ENCODE assay signal across 9 cellular contexts in genomic region chr1:151994956-151995355, GRCh38. TPM values are rescaled to one million over a fixed set of nuclear protein-coding genes. Genes with fewer than 3 reads are reported as not detected.
DNase-seq lines count a peak whose midpoint lies in the region; ATAC-seq and TF ChIP-seq lines count a peak whose summit lies in the region.
"Had no signal": no experiment of that assay in that cellular context is flagged by ENCODE, and none has a peak within 500 bp of the region (broad histone marks: within the 10 kb centered on the region; RNA-seq: fewer than 3 reads in every experiment).

No MANE protein-coding gene starts in this region.

- 74% methylated on average over 4 of the region's 6 CpGs for WGBS in right lobe of liver (ENCODE audit: insufficient coverage, low coverage, low lambda C conversion rate, missing lambda C conversion rate)

- no peaks in the 10 kb centered on the region for H3K36me3 ChIP-seq in brain microvascular endothelial cell (replicated peaks)
- no peaks in the 10 kb centered on the region for H3K36me3 ChIP-seq in right lobe of liver

- peak overlapping the region; percentile 51 for H3K4me3 Mint-ChIP-seq in mesothelial cell of epicardium

- TF ChIP-seq CTCF in AG10803 (conservative IDR thresholded peaks at IDR 0.05; ENCODE audit: low read length) (no peak), brain microvascular endothelial cell (IDR thresholded peaks at IDR 0.05; ENCODE audit: low read depth, low read length, missing control alignments) (no peak), mesothelial cell of epicardium (IDR thresholded peaks at IDR 0.05; ENCODE audit: unreplicated experiment) (no peak), right lobe of liver (IDR thresholded peaks at IDR 0.05) (no peak)

- H3K27ac Mint-ChIP-seq in mesothelial cell of epicardium: peak overlapping the region; percentile 70

- DNase-seq in AG10803 (ENCODE audit: low read depth) (peak; percentile 99), HT-29 (ENCODE audit: low spot score) (peak; percentile 64), brain microvascular endothelial cell (peak; percentile 80), mesothelial cell of epicardium (ENCODE audit: low spot score in 2 of 2, unreplicated experiment in 2 of 2) (no peak), UCSD-AML1 (lab: John Stamatoyannopoulos, UW; ENCODE audit: unreplicated experiment) (no peak), right lobe of liver (no peak)

- H3K27ac ChIP-seq in brain microvascular endothelial cell: peak overlapping the region; percentile 31
- no peak overlapping the region for H3K27ac ChIP-seq in right lobe of liver
- H3K27ac ChIP-seq: SK-N-MC had no signal

- H3K27me3 Mint-ChIP-seq in mesothelial cell of epicardium (ENCODE audit: low read depth): peaks cover 4% of the 10 kb centered on the region

- in situ Hi-C loops in brain microvascular endothelial cell (cut with HindIII; ENCODE audit: low pct_ligation_motif_present, low sequenced_read_pairs): no loop called here

- H3K9me3 Mint-ChIP-seq in mesothelial cell of epicardium: no peaks in the 10 kb centered on the region

- H3K9me3 ChIP-seq in right lobe of liver: no peaks in the 10 kb centered on the region

- H3K4me3 ChIP-seq in AG10803 (ENCODE audit: low read length): no peak overlapping the region
- H3K4me3 ChIP-seq in brain microvascular endothelial cell (ENCODE audit: low read depth, low read length): no peak overlapping the region
- no peak overlapping the region for H3K4me3 ChIP-seq in right lobe of liver
- H3K4me3 ChIP-seq: SK-N-MC had no signal

- intact Hi-C loops in right lobe of liver (cut with DNase I): loop anchor here in 1 of 2 donors (10.0 kb wide), 1 partner anchor 60 kb away; no protein-coding TSS in a partner anchor

- peaks cover 37% of the 10 kb centered on the region for H3K4me1 Mint-ChIP-seq in mesothelial cell of epicardium

- TF ChIP-seq POLR2A in right lobe of liver (IDR thresholded peaks at IDR 0.05): no peak

- H3K4me1 ChIP-seq in right lobe of liver: peaks cover 0 to 33% (median 13%) of the 10 kb centered on the region in 4 donors

- no peak for ATAC-seq in HG02852 (IDR thresholded peaks at IDR 0.05; ENCODE audit: unreplicated experiment)
- no peak for ATAC-seq in GM21723 (IDR thresholded peaks at IDR 0.05; ENCODE audit: unreplicated experiment)
- ATAC-seq in right lobe of liver: no peak

- H3K27me3 ChIP-seq in brain microvascular endothelial cell (replicated peaks): no peaks in the 10 kb centered on the region
- H3K27me3 ChIP-seq in right lobe of liver: no peaks in the 10 kb centered on the region

- H3K36me3 Mint-ChIP-seq in mesothelial cell of epicardium: no peaks in the 10 kb centered on the region

RNA-seq across cellular contexts. Expression of gene S100A10, which starts 1.3 kb away (rescaled TPM):
- 279 and 305 TPM in 2 replicates for total RNA-seq in HT-29 (2014; rRNA removed; shearing (Covaris generic))
- total RNA-seq in mesothelial cell of epicardium (219 to 234 TPM (median 222 TPM) in 3 replicates), right lobe of liver (100 to 1,000 TPM in 1 of 6 experiments, 10 to 100 TPM in 5; 48.5 to 192 (median 61.7) TPM)

RNA-seq across cellular contexts. Expression of gene S100A11, which starts 41.8 kb away (rescaled TPM):
- total RNA-seq in HT-29 (2014; rRNA removed; shearing (Covaris generic)): 326 and 331 TPM in 2 replicates
- total RNA-seq in mesothelial cell of epicardium (351 to 373 TPM (median 358 TPM) in 3 replicates), right lobe of liver (10 to 100 TPM; 11.0 to 68.5 (median 25.3) TPM)

Comparison
In these comparisons a context has a peak if more than half of its experiments do, and no peak if none do; other contexts are left out.
1. DNase-seq: peak in AG10803 (single experiment), HT-29 (single experiment) and brain microvascular endothelial cell (single experiment); none in mesothelial cell of epicardium (0 of 2), UCSD-AML1 (single experiment) and right lobe of liver (0 of 3).